In the genomic region with DNA sequence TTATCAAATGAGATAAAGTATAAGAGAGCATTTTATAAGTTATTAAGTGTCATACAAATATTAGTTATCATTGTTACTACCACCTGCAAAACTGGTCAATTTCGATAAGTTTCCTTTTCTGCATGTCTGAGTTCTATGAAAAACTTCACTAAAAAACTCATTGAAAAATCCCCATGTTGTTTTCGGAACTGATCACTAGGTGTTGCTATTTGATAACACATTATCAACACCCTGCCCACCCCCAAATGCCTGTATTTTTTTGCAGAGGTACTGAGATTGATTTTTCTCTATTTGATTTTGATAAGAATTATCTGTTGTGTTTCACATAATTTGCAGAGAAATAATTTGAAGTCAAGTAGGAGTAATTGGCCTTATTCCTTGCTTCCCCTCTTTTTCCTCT, we compare ENCODE assay signal across 8 cellular contexts. TPM values are rescaled to one million over a fixed set of nuclear protein-coding genes. Genes with fewer than 3 reads are reported as not detected.
DNase-seq lines count a peak whose midpoint lies in the region; ATAC-seq and TF ChIP-seq lines count a peak whose summit lies in the region.

No MANE protein-coding gene starts in this region.

- no peaks in the 10 kb centered on the region for H3K4me1 ChIP-seq in osteoblast (ENCODE audit: insufficient read depth, low read length)

- no peak overlapping the region for H3K4me2 ChIP-seq in osteoblast (ENCODE audit: insufficient read depth, low read length)

- DNase-seq in DMS114 treated with DMSO at 0.1 percent for 48 hours (lab: John Stamatoyannopoulos, UW; ENCODE audit: unreplicated experiment): peak; percentile 12
- DNase-seq in LNCaP clone FGC (ENCODE audit: low read depth): no peak
- peak; percentile 33 for DNase-seq in cerebellum (ENCODE audit: low spot score)
- DNase-seq in osteoblast (ENCODE audit: insufficient read length, low spot score, missing footprints): no peak
- no peak for DNase-seq in stimulated activated CD4-positive, alpha-beta T cell treated with anti-CD3 and anti-CD28 coated beads, Interleukin-15, amount 100 ng/mL, for 24 hours
- DNase-seq in activated T-cell treated with anti-CD3 and anti-CD28 coated beads, Interleukin-2, amount 50 U/mL, for 1 hour: no peak
- DNase-seq in mesenteric fat pad (ENCODE audit: low spot score): no peak

- H3K9me3 ChIP-seq in osteoblast (ENCODE audit: low read depth, low read length): no peaks in the 10 kb centered on the region

- no peak for ATAC-seq in GM21786 (IDR thresholded peaks at IDR 0.05; ENCODE audit: unreplicated experiment)

- peaks cover 12% of the 10 kb centered on the region for H3K27me3 ChIP-seq in osteoblast (ENCODE audit: insufficient read depth, low read length)

- H2AFZ ChIP-seq in osteoblast (ENCODE audit: low read length): no peak overlapping the region

- H3K27ac ChIP-seq in osteoblast (ENCODE audit: low read depth, low read length): no peak overlapping the region

- no peaks in the 10 kb centered on the region for H3K36me3 ChIP-seq in osteoblast (ENCODE audit: insufficient read depth, low read length)

- no peaks in the 10 kb centered on the region for H3K79me2 ChIP-seq in osteoblast (ENCODE audit: insufficient read depth, low read length)

- H3K4me3 ChIP-seq in LNCaP clone FGC (ENCODE audit: low read depth, low read length) (no peak overlapping the region), osteoblast (ENCODE audit: insufficient read depth, low read length) (no peak overlapping the region)

- TF ChIP-seq CTCF in LNCaP clone FGC (IDR thresholded peaks at IDR 0.05; ENCODE audit: control insufficient read depth, extremely low read depth, insufficient read depth): peak; percentile 53
- TF ChIP-seq CTCF in osteoblast (IDR thresholded peaks at IDR 0.05; ENCODE audit: extremely low read depth, low read depth, low read length): peak; percentile 55

- no peaks in the 10 kb centered on the region for H4K20me1 ChIP-seq in osteoblast (ENCODE audit: insufficient read depth, low read length)

RNA-seq across cellular contexts. Expression of a gene that starts 22.1 kb away (rescaled TPM):
- 11.2 TPM for total RNA-seq in cerebellum
- total RNA-seq in osteoblast: 4.3 and 4.4 TPM in 2 replicates
- total RNA-seq in mesenteric fat pad: 6.1 TPM

RNA-seq across cellular contexts. Expression of a gene that starts 55.7 kb away (rescaled TPM):
- total RNA-seq in cerebellum (0.18 TPM), osteoblast (not detected in 2 replicates), mesenteric fat pad (not detected)

Comparison
In these comparisons a context has a peak if more than half of its experiments do, and no peak if none do; other contexts are left out.
1. DNase-seq: peak in DMS114 treated with DMSO at 0.1 percent for 48 hours (single experiment) and cerebellum (single experiment); none in LNCaP clone FGC (single experiment), osteoblast (single experiment), stimulated activated CD4-positive, alpha-beta T cell treated with anti-CD3 and anti-CD28 coated beads, Interleukin-15, amount 100 ng/mL, for 24 hours (single experiment), activated T-cell treated with anti-CD3 and anti-CD28 coated beads, Interleukin-2, amount 50 U/mL, for 1 hour (single experiment) and mesenteric fat pad (single experiment).